9 cellular contexts compared by ENCODE assay signal in genomic region chrX:47540754-47541538, GRCh38. TPM values are rescaled to one million over a fixed set of nuclear protein-coding genes. Genes with fewer than 3 reads are reported as not detected.
DNase-seq lines count a peak whose midpoint lies in the region; ATAC-seq, FAIRE-seq and TF ChIP-seq lines count a peak whose summit lies in the region.
"Had no signal": no experiment of that assay in that cellular context is flagged by ENCODE, and none has a peak within 500 bp of the region (broad histone marks: within the 10 kb centered on the region; RNA-seq: fewer than 3 reads in every experiment).

No MANE protein-coding gene starts in this region.

- CTCF ChIA-PET in activated CD8-positive, alpha-beta T cell treated with anti-CD3 and anti-CD28 coated beads for 36 hours (lab: Charles Lee): interaction anchor here (0.6 to 1.5 kb wide), 2 partner anchors 17 to 49 kb away, joined by 3 to 4 read pairs; no protein-coding TSS in a partner anchor

- no peaks in the 10 kb centered on the region for H3K36me3 Mint-ChIP-seq in natural killer cell
- no peaks in the 10 kb centered on the region for H3K36me3 Mint-ChIP-seq in activated CD8-positive, alpha-beta T cell treated with anti-CD3 and anti-CD28 coated beads for 36 hours (ENCODE audit: low read depth)
- H3K36me3 Mint-ChIP-seq: activated naive CD8-positive, alpha-beta T cell had no signal

- peak; percentile 93 for FAIRE-seq in TTC549 (lab: Jason Lieb, UNC)

- no peaks in the 10 kb centered on the region for H3K27me3 Mint-ChIP-seq in natural killer cell (ENCODE audit: low read depth in 2 of 2)
- no peaks in the 10 kb centered on the region for H3K27me3 Mint-ChIP-seq in activated CD8-positive, alpha-beta T cell treated with anti-CD3 and anti-CD28 coated beads for 36 hours
- H3K27me3 Mint-ChIP-seq: activated naive CD8-positive, alpha-beta T cell had no signal

- peak; percentile 40 for TF ChIP-seq CTCF in GM13977 (IDR thresholded peaks at IDR 0.05; ENCODE audit: extremely low read depth, insufficient read depth, missing control alignments)
- TF ChIP-seq CTCF in fibroblast of villous mesenchyme (IDR thresholded peaks at IDR 0.05; ENCODE audit: insufficient read depth, low read depth, low read length): peak; percentile 56
- no peak for TF ChIP-seq CTCF in natural killer cell (IDR thresholded peaks at IDR 0.05)
- TF ChIP-seq CTCF in activated CD8-positive, alpha-beta T cell treated with anti-CD3 and anti-CD28 coated beads for 36 hours (IDR thresholded peaks at IDR 0.05): no peak

- POLR2A ChIA-PET in activated CD8-positive, alpha-beta T cell treated with anti-CD3 and anti-CD28 coated beads for 36 hours (lab: Charles Lee): no interaction called here

- intact Hi-C loops in natural killer cell (cut with micrococcal nuclease): no loop called here
- intact Hi-C loops in activated CD8-positive, alpha-beta T cell treated with anti-CD3 and anti-CD28 coated beads for 36 hours (cut with micrococcal nuclease): no loop called here

- DNase-seq in GM13977 (ENCODE audit: low spot score): no peak
- DNase-seq in NCI-H1930 (lab: John Stamatoyannopoulos, UW): peak; percentile 31 to 37
- DNase-seq in fibroblast of villous mesenchyme (ENCODE audit: low read depth): peak; percentile 93
- no peak for DNase-seq in natural killer cell
- DNase-seq in activated CD8-positive, alpha-beta T cell treated with anti-CD3 and anti-CD28 coated beads for 36 hours: no peak
- DNase-seq in GOT3 (lab: John Stamatoyannopoulos, UW): no peak

- H3K27ac Mint-ChIP-seq in natural killer cell: no peak overlapping the region
- H3K27ac Mint-ChIP-seq in activated CD8-positive, alpha-beta T cell treated with anti-CD3 and anti-CD28 coated beads for 36 hours: no peak overlapping the region
- H3K27ac Mint-ChIP-seq: activated naive CD8-positive, alpha-beta T cell had no signal

- H3K4me3 Mint-ChIP-seq in natural killer cell: peak overlapping the region; percentile 4
- H3K4me3 Mint-ChIP-seq in activated CD8-positive, alpha-beta T cell treated with anti-CD3 and anti-CD28 coated beads for 36 hours: no peak overlapping the region
- H3K4me3 Mint-ChIP-seq: activated naive CD8-positive, alpha-beta T cell had no signal

- in situ Hi-C loops in GM13977 (cut with MboI; ENCODE audit: low pct_unique_long_range_greater_than_20kb, low sequenced_read_pairs, unreplicated experiment): no loop called here

- H3K4me1 Mint-ChIP-seq in natural killer cell: peaks cover 5 to 12% of the 10 kb centered on the region in 2 donors
- H3K4me1 Mint-ChIP-seq in activated CD8-positive, alpha-beta T cell treated with anti-CD3 and anti-CD28 coated beads for 36 hours (ENCODE audit: low read depth): peaks cover 3% of the 10 kb centered on the region

- H3K4me3 ChIP-seq in fibroblast of villous mesenchyme (ENCODE audit: low read depth, low read length): no peak overlapping the region

- ATAC-seq in natural killer cell (peak in 2 of 3 donors; percentile 5 to 30), HG02840 (IDR thresholded peaks at IDR 0.05; ENCODE audit: low FRiP score, unreplicated experiment) (no peak)
- no peak for ATAC-seq in activated CD8-positive, alpha-beta T cell treated with anti-CD3 and anti-CD28 coated beads for 36 hours

- no peaks in the 10 kb centered on the region for H3K9me3 Mint-ChIP-seq in natural killer cell
- H3K9me3 Mint-ChIP-seq in activated CD8-positive, alpha-beta T cell treated with anti-CD3 and anti-CD28 coated beads for 36 hours: no peaks in the 10 kb centered on the region

RNA-seq across cellular contexts. Expression of gene ARAF, which starts 20.1 kb away (rescaled TPM):
- total RNA-seq in fibroblast of villous mesenchyme (17.4 and 23.3 TPM in 2 replicates), natural killer cell (100 to 1,000 TPM; 162 to 173 (median 169) TPM)
- total RNA-seq in activated CD8-positive, alpha-beta T cell treated with anti-CD3 and anti-CD28 coated beads for 36 hours: 10 to 100 TPM; 53.9 to 60.9 TPM

RNA-seq across cellular contexts. Expression of gene TIMP1, which starts 41.3 kb away (rescaled TPM):
- total RNA-seq in fibroblast of villous mesenchyme (331 and 493 TPM in 2 replicates), natural killer cell (10 to 100 TPM; 50.9 to 71.3 (median 68.6) TPM)
- 1 to 10 TPM; 3.0 to 4.3 TPM for total RNA-seq in activated CD8-positive, alpha-beta T cell treated with anti-CD3 and anti-CD28 coated beads for 36 hours

RNA-seq across cellular contexts. Expression of gene ZNF41, which starts 57.9 kb away (rescaled TPM):
- total RNA-seq in fibroblast of villous mesenchyme (7.7 and 12.5 TPM in 2 replicates), natural killer cell (10 to 100 TPM in 1 of 3 donors, 1 to 10 TPM in 2; 7.9 to 11.8 (median 10.0) TPM)
- total RNA-seq in activated CD8-positive, alpha-beta T cell treated with anti-CD3 and anti-CD28 coated beads for 36 hours: 10 to 100 TPM; 10.6 TPM

Comparison
In these comparisons a context has a peak if more than half of its experiments do, and no peak if none do; other contexts are left out.
1. DNase-seq: peak in NCI-H1930 (2 of 2) and fibroblast of villous mesenchyme (single experiment); none in GM13977 (single experiment), natural killer cell (single experiment), activated CD8-positive, alpha-beta T cell treated with anti-CD3 and anti-CD28 coated beads for 36 hours (single experiment) and GOT3 (single experiment).
2. CTCF ChIP-seq: peak in GM13977 (single experiment) and fibroblast of villous mesenchyme (single experiment); none in natural killer cell (single experiment) and activated CD8-positive, alpha-beta T cell treated with anti-CD3 and anti-CD28 coated beads for 36 hours (single experiment).
3. ATAC-seq: peak in natural killer cell (2 of 3); none in activated CD8-positive, alpha-beta T cell treated with anti-CD3 and anti-CD28 coated beads for 36 hours (single experiment) and HG02840 (single experiment).
4. RNA of gene TIMP1, which starts 41.3 kb away (total RNA-seq): 331 to 493 TPM in fibroblast of villous mesenchyme and 50.9 to 71.3 TPM in natural killer cell; 3.0 to 4.3 TPM in activated CD8-positive, alpha-beta T cell treated with anti-CD3 and anti-CD28 coated beads for 36 hours; every median in the first group is over 4 times any median in the second.